ENCODE assay signal across 8 cellular contexts in genomic region chr20:62651285-62652021, GRCh38.
DNase-seq lines count a peak whose midpoint lies in the region; ATAC-seq and TF ChIP-seq lines count a peak whose summit lies in the region.

No MANE protein-coding gene starts in this region.

- TF ChIP-seq CTCF in GM13977 (IDR thresholded peaks at IDR 0.05; ENCODE audit: extremely low read depth, insufficient read depth, missing control alignments): no peak

- in situ Hi-C loops in GM13977 (cut with MboI; ENCODE audit: low pct_unique_long_range_greater_than_20kb, low sequenced_read_pairs, unreplicated experiment): no loop called here

- ATAC-seq in HG02759 (IDR thresholded peaks at IDR 0.05; ENCODE audit: unreplicated experiment): peak; percentile 54

- DNase-seq in GM13977 (ENCODE audit: low spot score) (peak; percentile 93), NCI-H524 treated with DMSO at 0.1 percent for 48 hours (lab: John Stamatoyannopoulos, UW) (peak; percentile 86), activated T-cell treated with anti-CD3 and anti-CD28 coated beads for 24 hours (ENCODE audit: low read depth) (peak; percentile 56), foreskin melanocyte (peak; percentile 35), cortex of kidney (lab: John Stamatoyannopoulos, UW) (no peak), NCI-H1436 (lab: John Stamatoyannopoulos, UW) (no peak)
- peak; percentile 39 to 68 (median 47) for DNase-seq in stimulated activated CD4-positive, alpha-beta T cell treated with anti-CD3 and anti-CD28 coated beads, Interleukin-12 subunit alpha, Interleukin-12 subunit beta, amount 100 ng/mL, for 48 hours (ENCODE audit: low read depth in 2 of 3, low spot score in 1 of 3)

Comparison
In these comparisons a context has a peak if more than half of its experiments do, and no peak if none do; other contexts are left out.
1. DNase-seq: peak in GM13977 (single experiment), NCI-H524 treated with DMSO at 0.1 percent for 48 hours (single experiment), activated T-cell treated with anti-CD3 and anti-CD28 coated beads for 24 hours (single experiment), foreskin melanocyte (single experiment) and stimulated activated CD4-positive, alpha-beta T cell treated with anti-CD3 and anti-CD28 coated beads, Interleukin-12 subunit alpha, Interleukin-12 subunit beta, amount 100 ng/mL, for 48 hours (3 of 3); none in cortex of kidney (single experiment) and NCI-H1436 (single experiment).